In genomic region chr9:106111039-106111740, GRCh38 we compare ENCODE assay signal across 14 cellular contexts.
DNase-seq lines count a peak whose midpoint lies in the region; ATAC-seq and TF ChIP-seq lines count a peak whose summit lies in the region.
"Had no signal": no experiment of that assay in that cellular context is flagged by ENCODE, and none has a peak within 500 bp of the region (broad histone marks: within the 10 kb centered on the region; RNA-seq: fewer than 3 reads in every experiment).

No MANE protein-coding gene starts in this region.

- DNase-seq in Kasumi-1 (lab: John Stamatoyannopoulos, UW) (peak; percentile 55 to 57), NCI-H2107 (lab: John Stamatoyannopoulos, UW) (peak; percentile 36), SK-N-DZ (ENCODE audit: low spot score) (peak; percentile 33), NCI-H187 (lab: John Stamatoyannopoulos, UW) (no peak)
- DNase-seq in activated T-cell treated with anti-CD3 and anti-CD28 coated beads, Interleukin-2, amount 50 U/mL, for 48 hours = no peak
- DNase-seq: EL, NCI-H146, T-helper 2 cell had no signal

- H3K4me1 Mint-ChIP-seq in nephron = peaks cover 6% of the 10 kb centered on the region

- TF ChIP-seq CTCF in nephron (IDR thresholded peaks at IDR 0.05; ENCODE audit: unreplicated experiment in 3 of 3) = peak; percentile 12 to 26 (median 16)

- peaks cover 2% of the 10 kb centered on the region for H3K9me3 Mint-ChIP-seq in nephron

- ATAC-seq in GM18907 (IDR thresholded peaks at IDR 0.05; ENCODE audit: unreplicated experiment) = no peak
- ATAC-seq in GM21360 (IDR thresholded peaks at IDR 0.05; ENCODE audit: unreplicated experiment) = no peak
- ATAC-seq: GM12878, Panc1 had no signal

- H3K27ac Mint-ChIP-seq in nephron = peak overlapping the region in 1 of 3 experiments; percentile 42
- H3K27ac Mint-ChIP-seq: stimulated activated naive CD8-positive, alpha-beta T cell treated with anti-CD3 and anti-CD28 coated beads, Interleukin-15, Interleukin-2, amounts not matched to agents 100 ng/mL and 50 ng/mL, for 24 hours had no signal

- H3K36me3 Mint-ChIP-seq in nephron (ENCODE audit: low read depth) = no peaks in the 10 kb centered on the region

- no peak overlapping the region for H3K4me3 Mint-ChIP-seq in nephron
- H3K4me3 Mint-ChIP-seq: stimulated activated naive CD8-positive, alpha-beta T cell treated with anti-CD3 and anti-CD28 coated beads, Interleukin-15, Interleukin-2, amounts not matched to agents 100 ng/mL and 50 ng/mL, for 24 hours had no signal

- H3K27me3 Mint-ChIP-seq in nephron (ENCODE audit: low read depth) = no peaks in the 10 kb centered on the region
- H3K27me3 Mint-ChIP-seq: stimulated activated naive CD8-positive, alpha-beta T cell treated with anti-CD3 and anti-CD28 coated beads, Interleukin-15, Interleukin-2, amounts not matched to agents 100 ng/mL and 50 ng/mL, for 24 hours had no signal

Comparison
In these comparisons a context has a peak if more than half of its experiments do, and no peak if none do; other contexts are left out.
1. DNase-seq: peak in Kasumi-1 (2 of 2), NCI-H2107 (single experiment) and SK-N-DZ (single experiment); none in NCI-H187 (0 of 2) and activated T-cell treated with anti-CD3 and anti-CD28 coated beads, Interleukin-2, amount 50 U/mL, for 48 hours (0 of 2).